1 cellular context compared by ENCODE assay signal in the genomic region with DNA sequence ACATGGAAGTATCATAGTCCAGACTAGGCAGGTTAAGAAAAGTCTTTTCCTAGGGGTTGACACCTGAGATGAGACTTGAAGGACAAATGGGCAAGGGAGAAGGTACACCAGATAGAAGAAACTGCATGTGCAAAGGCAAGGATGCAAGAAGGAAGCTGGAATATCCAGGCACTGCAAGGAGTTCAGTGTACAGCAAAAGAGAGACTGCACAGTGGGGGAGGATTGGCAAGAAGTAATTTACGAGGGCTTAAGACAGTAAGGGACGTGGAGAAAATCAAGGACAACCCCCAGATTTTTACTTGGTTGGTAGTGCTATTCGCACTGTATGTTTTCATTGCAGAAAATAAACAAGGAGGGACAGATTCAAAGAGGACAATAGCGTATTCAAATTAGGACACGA.
TF ChIP-seq lines count a peak whose summit lies in the region.

No MANE protein-coding gene starts in this region.

TF ChIP-seq in SK-N-SH, 30 proteins besides CTCF, POLR2A, EP300 and RAD21 (continued from another document):
- TF ChIP-seq GABPA (IDR thresholded peaks at IDR 0.05; ENCODE audit: low read depth) (no peak), FOSL2 (IDR thresholded peaks at IDR 0.05; ENCODE audit: borderline replicate concordance, low read depth) (no peak), PBX3 (IDR thresholded peaks at IDR 0.05) (no peak), TCF12 (IDR thresholded peaks at IDR 0.05) (no peak), SMC3 (IDR thresholded peaks at IDR 0.05; ENCODE audit: low read depth, low read length) (no peak), CHD2 (IDR thresholded peaks at IDR 0.05; ENCODE audit: low read length, partially characterized antibody) (no peak)
- TF ChIP-seq, protein P1, sequence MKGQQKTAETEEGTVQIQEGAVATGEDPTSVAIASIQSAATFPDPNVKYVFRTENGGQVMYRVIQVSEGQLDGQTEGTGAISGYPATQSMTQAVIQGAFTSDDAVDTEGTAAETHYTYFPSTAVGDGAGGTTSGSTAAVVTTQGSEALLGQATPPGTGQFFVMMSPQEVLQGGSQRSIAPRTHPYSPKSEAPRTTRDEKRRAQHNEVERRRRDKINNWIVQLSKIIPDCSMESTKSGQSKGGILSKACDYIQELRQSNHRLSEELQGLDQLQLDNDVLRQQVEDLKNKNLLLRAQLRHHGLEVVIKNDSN (IDR thresholded peaks at IDR 0.05; ENCODE audit: borderline replicate concordance, low read depth) = no peak
